24 cellular contexts compared by ENCODE assay signal in genomic region chr22:46906326-46907045, GRCh38.
DNase-seq lines count a peak whose midpoint lies in the region; ATAC-seq and TF ChIP-seq lines count a peak whose summit lies in the region.
"Had no signal": no experiment of that assay in that cellular context is flagged by ENCODE, and none has a peak within 500 bp of the region (broad histone marks: within the 10 kb centered on the region; RNA-seq: fewer than 3 reads in every experiment).

No MANE protein-coding gene starts in this region.

- H3K9me3 Mint-ChIP-seq in activated CD8-positive, alpha-beta memory T cell treated with anti-CD3 and anti-CD28 coated beads, Interleukin-2, amount 10 ng/mL, durations not matched to agents 7 days and 5 days (ENCODE audit: low read depth), result no peaks in the 10 kb centered on the region
- no peaks in the 10 kb centered on the region for H3K9me3 Mint-ChIP-seq in effector memory CD8-positive, alpha-beta T cell
- H3K9me3 Mint-ChIP-seq in neural crest cell, result no peaks in the 10 kb centered on the region
- H3K9me3 Mint-ChIP-seq: CD8-positive, alpha-beta T cell; HFFc6 had no signal

- H3K36me3 ChIP-seq in upper lobe of right lung (peaks cover 7% of the 10 kb centered on the region), esophagus squamous epithelium (peaks cover 0 to 58% (median 0%) of the 10 kb centered on the region in 3 donors)
- H3K36me3 ChIP-seq: SJCRH30 had no signal

- H3K27ac ChIP-seq in upper lobe of right lung, result no peak overlapping the region
- H3K27ac ChIP-seq in esophagus squamous epithelium, result no peak overlapping the region
- H3K27ac ChIP-seq: 22Rv1, C4-2B, PC-9, SJCRH30 had no signal

- H3K4me1 ChIP-seq in upper lobe of right lung (no peaks in the 10 kb centered on the region), esophagus squamous epithelium (no peaks in the 10 kb centered on the region)
- H3K4me1 ChIP-seq: SJCRH30 had no signal

- WGBS in esophagus squamous epithelium, 2 donors, result 92 to 97% methylated on average over 17 of the region's 18 CpGs

- DNase-seq in activated CD8-positive, alpha-beta memory T cell treated with anti-CD3 and anti-CD28 coated beads, Interleukin-2, amount 10 ng/mL, durations not matched to agents 7 days and 5 days, result peak; percentile 22
- DNase-seq in activated CD8-positive, alpha-beta memory T cell treated with anti-CD3 and anti-CD28 coated beads, Interleukin-2, amount 50 U/mL, for 48 hours, result no peak
- no peak for DNase-seq in effector memory CD8-positive, alpha-beta T cell
- DNase-seq in neural crest cell (ENCODE audit: low read depth, low spot score), result no peak
- DNase-seq in upper lobe of right lung, result peak; percentile 32
- no peak for DNase-seq in COR-L47 (lab: John Stamatoyannopoulos, UW)
- no peak for DNase-seq in NCI-H524 treated with DMSO at 0.1 percent for 48 hours (lab: John Stamatoyannopoulos, UW)
- no peak for DNase-seq in esophagus squamous epithelium (lab: John Stamatoyannopoulos, UW)
- DNase-seq: CD8-positive, alpha-beta T cell; DND-41; H7; HFFc6; KBM-7; MV-4-11; NCI-H1105; NCI-H2029; NCI-H446 treated with DMSO at 0.1 percent for 48 hours; NCI-H526 treated with DMSO at 0.1 percent for 48 hours; PC-9; SJCRH30 had no signal

- no peaks in the 10 kb centered on the region for H3K27me3 Mint-ChIP-seq in activated CD8-positive, alpha-beta memory T cell treated with anti-CD3 and anti-CD28 coated beads, Interleukin-2, amount 10 ng/mL, durations not matched to agents 7 days and 5 days
- H3K27me3 Mint-ChIP-seq in effector memory CD8-positive, alpha-beta T cell, result no peaks in the 10 kb centered on the region
- no peaks in the 10 kb centered on the region for H3K27me3 Mint-ChIP-seq in neural crest cell (ENCODE audit: low read depth)
- H3K27me3 Mint-ChIP-seq: B cell had no signal

- H3K27me3 ChIP-seq in upper lobe of right lung (no peaks in the 10 kb centered on the region), esophagus squamous epithelium (no peaks in the 10 kb centered on the region)
- H3K27me3 ChIP-seq: SJCRH30 had no signal

- no peak for TF ChIP-seq POLR2A in esophagus squamous epithelium (IDR thresholded peaks at IDR 0.05)

- CTCF ChIA-PET in activated CD8-positive, alpha-beta memory T cell treated with anti-CD3 and anti-CD28 coated beads, Interleukin-2, amount 10 ng/mL, durations not matched to agents 7 days and 5 days (lab: Charles Lee), result no interaction called here

- H3K36me3 Mint-ChIP-seq in activated CD8-positive, alpha-beta memory T cell treated with anti-CD3 and anti-CD28 coated beads, Interleukin-2, amount 10 ng/mL, durations not matched to agents 7 days and 5 days, result no peaks in the 10 kb centered on the region
- H3K36me3 Mint-ChIP-seq in effector memory CD8-positive, alpha-beta T cell (ENCODE audit: insufficient read depth), result no peaks in the 10 kb centered on the region
- H3K36me3 Mint-ChIP-seq in neural crest cell (ENCODE audit: low read depth), result no peaks in the 10 kb centered on the region

- no peak for ATAC-seq in activated CD8-positive, alpha-beta memory T cell treated with anti-CD3 and anti-CD28 coated beads, Interleukin-2, amount 10 ng/mL, durations not matched to agents 7 days and 5 days
- ATAC-seq in effector memory CD8-positive, alpha-beta T cell (replicated peaks), result no peak
- ATAC-seq in upper lobe of right lung, result no peak
- ATAC-seq: CD8-positive, alpha-beta T cell; Right ventricle myocardium inferior had no signal

- H3K4me3 Mint-ChIP-seq in activated CD8-positive, alpha-beta memory T cell treated with anti-CD3 and anti-CD28 coated beads, Interleukin-2, amount 10 ng/mL, durations not matched to agents 7 days and 5 days, result no peak overlapping the region
- no peak overlapping the region for H3K4me3 Mint-ChIP-seq in effector memory CD8-positive, alpha-beta T cell
- H3K4me3 Mint-ChIP-seq in neural crest cell, result no peak overlapping the region
- H3K4me3 Mint-ChIP-seq: B cell; CD8-positive, alpha-beta T cell; HFFc6 had no signal

- H3K9me3 ChIP-seq in upper lobe of right lung (no peaks in the 10 kb centered on the region), esophagus squamous epithelium (no peaks in the 10 kb centered on the region)
- H3K9me3 ChIP-seq: SJCRH30 had no signal

- H3K4me1 Mint-ChIP-seq in activated CD8-positive, alpha-beta memory T cell treated with anti-CD3 and anti-CD28 coated beads, Interleukin-2, amount 10 ng/mL, durations not matched to agents 7 days and 5 days, result no peaks in the 10 kb centered on the region
- H3K4me1 Mint-ChIP-seq in effector memory CD8-positive, alpha-beta T cell (ENCODE audit: low read depth in 2 of 2), result peaks cover 23 to 36% of the 10 kb centered on the region in 2 donors
- H3K4me1 Mint-ChIP-seq in neural crest cell, result peaks cover 20% of the 10 kb centered on the region

- TF ChIP-seq CTCF in neural crest cell (conservative IDR thresholded peaks at IDR 0.05) (no peak), upper lobe of right lung (IDR thresholded peaks at IDR 0.05) (no peak), esophagus squamous epithelium (IDR thresholded peaks at IDR 0.05) (no peak)

- H3K27ac Mint-ChIP-seq in activated CD8-positive, alpha-beta memory T cell treated with anti-CD3 and anti-CD28 coated beads, Interleukin-2, amount 10 ng/mL, durations not matched to agents 7 days and 5 days, result no peak overlapping the region
- H3K27ac Mint-ChIP-seq in effector memory CD8-positive, alpha-beta T cell, result peak overlapping the region; percentile 44 to 70
- peak overlapping the region; percentile 92 for H3K27ac Mint-ChIP-seq in neural crest cell (ENCODE audit: unreplicated experiment)
- H3K27ac Mint-ChIP-seq: CD8-positive, alpha-beta T cell; HFFc6 had no signal

- H3K4me3 ChIP-seq in upper lobe of right lung (no peak overlapping the region), esophagus squamous epithelium (no peak overlapping the region)
- H3K4me3 ChIP-seq: PC-9, SJCRH30 had no signal

- intact Hi-C loops in upper lobe of right lung (cut with DNase I) (no loop called here), esophagus squamous epithelium (cut with DNase I) (no loop called here)

Comparison
In these comparisons a context has a peak if more than half of its experiments do, and no peak if none do; other contexts are left out.
1. DNase-seq: peak in activated CD8-positive, alpha-beta memory T cell treated with anti-CD3 and anti-CD28 coated beads, Interleukin-2, amount 10 ng/mL, durations not matched to agents 7 days and 5 days (single experiment) and upper lobe of right lung (single experiment); none in activated CD8-positive, alpha-beta memory T cell treated with anti-CD3 and anti-CD28 coated beads, Interleukin-2, amount 50 U/mL, for 48 hours (single experiment), effector memory CD8-positive, alpha-beta T cell (0 of 3), neural crest cell (single experiment), COR-L47 (single experiment), NCI-H524 treated with DMSO at 0.1 percent for 48 hours (single experiment) and esophagus squamous epithelium (single experiment).